9 cellular contexts compared by ENCODE assay signal in genomic region chr14:38254565-38255407, GRCh38. TPM values are rescaled to one million over a fixed set of nuclear protein-coding genes. Genes with fewer than 3 reads are reported as not detected.
DNase-seq lines count a peak whose midpoint lies in the region; ATAC-seq and TF ChIP-seq lines count a peak whose summit lies in the region.
"Had no signal": no experiment of that assay in that cellular context is flagged by ENCODE, and none has a peak within 500 bp of the region (broad histone marks: within the 10 kb centered on the region; RNA-seq: fewer than 3 reads in every experiment).

No MANE protein-coding gene starts in this region.

- H3K9me3 ChIP-seq in transverse colon = no peaks in the 10 kb centered on the region

- WGBS in mesendoderm (ENCODE audit: extremely low coverage, insufficient coverage, low lambda C conversion rate) = no CpG with 5 or more reads among the region's 44 CpGs
- WGBS in transverse colon (ENCODE audit: low coverage in 1 of 2), 2 donors = 46% methylated on average over 35 of the region's 44 CpGs; no CpG with 5 or more reads in 1 of the 2 donors

- no peak overlapping the region for H2BK5ac ChIP-seq in mesendoderm (ENCODE audit: low read length)

- no peak for TF ChIP-seq EP300 in transverse colon (IDR thresholded peaks at IDR 0.05; ENCODE audit: low read depth)

- H3K27ac Mint-ChIP-seq in endothelial cell (ENCODE audit: unreplicated experiment) = no peak overlapping the region

- H2BK15ac ChIP-seq in mesendoderm (replicated peaks; ENCODE audit: low read depth) = no peak overlapping the region

- peak overlapping the region; percentile 40 for H3K4me3 Mint-ChIP-seq in endothelial cell (ENCODE audit: unreplicated experiment)

- peaks cover 13% of the 10 kb centered on the region for H3K4me1 Mint-ChIP-seq in endothelial cell (ENCODE audit: unreplicated experiment)

- H2AK5ac ChIP-seq in mesendoderm (ENCODE audit: low read length) = no peak overlapping the region

- H3K56ac ChIP-seq in mesendoderm (ENCODE audit: low read length) = peak overlapping the region; percentile 83

- TF ChIP-seq POLR2A in transverse colon (IDR thresholded peaks at IDR 0.05) = no peak

- H3K4me3 ChIP-seq in mesendoderm (ENCODE audit: low read length) = peak overlapping the region; percentile 19
- H3K4me3 ChIP-seq in transverse colon = peak overlapping the region in 3 of 4 donors; percentile 13 to 37 (median 17)

- no peak overlapping the region for H3K27ac ChIP-seq in mesendoderm (ENCODE audit: low read depth, low read length)
- H3K27ac ChIP-seq in transverse colon = peak overlapping the region in 3 of 4 donors; percentile 6 to 60 (median 58)

- intact Hi-C loops in transverse colon (cut with DNase I; ENCODE audit: low total_unique reads) = no loop called here

- no peak overlapping the region for H3K18ac ChIP-seq in mesendoderm (ENCODE audit: low read length)

- no peak for TF ChIP-seq CTCF in endothelial cell (IDR thresholded peaks at IDR 0.05; ENCODE audit: unreplicated experiment)
- no peak for TF ChIP-seq CTCF in transverse colon (IDR thresholded peaks at IDR 0.05)

- H3K4ac ChIP-seq in mesendoderm (ENCODE audit: low read depth, low read length) = no peak overlapping the region

- peaks cover 5% of the 10 kb centered on the region for H3K27me3 Mint-ChIP-seq in endothelial cell (ENCODE audit: unreplicated experiment)

- no peaks in the 10 kb centered on the region for H3K79me1 ChIP-seq in mesendoderm (ENCODE audit: low read length)

- H3K9ac ChIP-seq in mesendoderm (ENCODE audit: low read length) = peak overlapping the region; percentile 41

- H3K9me3 Mint-ChIP-seq in endothelial cell (ENCODE audit: unreplicated experiment) = no peaks in the 10 kb centered on the region

- H3K79me2 ChIP-seq in mesendoderm (ENCODE audit: control insufficient read depth, insufficient read depth, low read length) = no peaks in the 10 kb centered on the region

- H3K36me3 ChIP-seq in mesendoderm (ENCODE audit: control insufficient read depth, insufficient read depth, low read length) (no peaks in the 10 kb centered on the region), transverse colon (no peaks in the 10 kb centered on the region)

- peak overlapping the region; percentile 38 for H3K4me2 ChIP-seq in mesendoderm (ENCODE audit: low read length)

- H3K4me1 ChIP-seq in mesendoderm (ENCODE audit: control insufficient read depth, low read depth, low read length) = peaks cover 4% of the 10 kb centered on the region
- peaks cover 0 to 7% (median 0%) of the 10 kb centered on the region in 4 donors for H3K4me1 ChIP-seq in transverse colon

- no peak overlapping the region for H4K8ac ChIP-seq in mesendoderm (ENCODE audit: low read depth, low read length)

- H2BK120ac ChIP-seq in mesendoderm (ENCODE audit: low read depth, low read length) = no peak overlapping the region

- H4K5ac ChIP-seq in mesendoderm (ENCODE audit: low read length) = no peak overlapping the region

- peak; percentile 9 for DNase-seq in activated CD4-positive, alpha-beta T cell treated with anti-CD3 and anti-CD28 coated beads for 48 hours
- no peak for DNase-seq in activated CD4-positive, alpha-beta T cell treated with anti-CD3 and anti-CD28 coated beads, Interleukin-2, amount 50 U/mL, for 48 hours
- peak; percentile 24 for DNase-seq in endothelial cell (ENCODE audit: low spot score)
- DNase-seq in mesendoderm = peak; percentile 67
- no peak for DNase-seq in transverse colon
- DNase-seq in activated effector memory CD4-positive, alpha-beta T cell treated with anti-CD3 and anti-CD28 coated beads, Interleukin-2, amount 50 U/mL, for 16 hours = no peak
- DNase-seq: NCI-H2081 had no signal

- peak overlapping the region; percentile 92 for H3K23ac ChIP-seq in mesendoderm (ENCODE audit: low read length)

- ATAC-seq in HG03571 (IDR thresholded peaks at IDR 0.05; ENCODE audit: unreplicated experiment) (no peak), HG02970 (IDR thresholded peaks at IDR 0.05; ENCODE audit: low FRiP score, unreplicated experiment) (no peak)

- H3K27me3 ChIP-seq in mesendoderm (ENCODE audit: insufficient read depth, low read length, poor library complexity) (peaks cover 15% of the 10 kb centered on the region), transverse colon (peaks cover 46% of the 10 kb centered on the region)

- H3K36me3 Mint-ChIP-seq in endothelial cell (ENCODE audit: low read depth, unreplicated experiment) = no peaks in the 10 kb centered on the region

- in situ Hi-C loops in transverse colon (cut with MboI; ENCODE audit: low pct_ligation_motif_present in 1 of 4, low pct_unique_long_range_greater_than_20kb in 1 of 4, low sequenced_read_pairs in 3 of 4) = no loop called here

RNA-seq across cellular contexts. Expression of gene CLEC14A, which starts 1.1 kb away (rescaled TPM):
- total RNA-seq in endothelial cell (ENCODE audit: unreplicated experiment) (5.1 TPM), transverse colon (1 to 10 TPM in 3 of 4 donors, not detected in 1; 2.4 to 5.7 (median 5.3) TPM)
- polyA plus RNA-seq in mesendoderm (2013, experiment 1 of 2) = 0.24 TPM
- 0.24 TPM for polyA plus RNA-seq in mesendoderm (2013, experiment 2 of 2)

RNA-seq across cellular contexts. Expression of gene SSTR1, which starts 47.1 kb away (rescaled TPM):
- total RNA-seq in endothelial cell (ENCODE audit: unreplicated experiment) = 0.21 TPM
- 0.74 TPM for polyA plus RNA-seq in mesendoderm (2013, experiment 1 of 2)
- 0.78 TPM for polyA plus RNA-seq in mesendoderm (2013, experiment 2 of 2)
- total RNA-seq in transverse colon = 10 to 100 TPM in 1 of 4 donors, 1 to 10 TPM in 3; 1.6 to 10.1 (median 6.9) TPM

Comparison
In these comparisons a context has a peak if more than half of its experiments do, and no peak if none do; other contexts are left out.
1. DNase-seq: peak in activated CD4-positive, alpha-beta T cell treated with anti-CD3 and anti-CD28 coated beads for 48 hours (single experiment), endothelial cell (single experiment) and mesendoderm (single experiment); none in activated CD4-positive, alpha-beta T cell treated with anti-CD3 and anti-CD28 coated beads, Interleukin-2, amount 50 U/mL, for 48 hours (0 of 2), transverse colon (single experiment) and activated effector memory CD4-positive, alpha-beta T cell treated with anti-CD3 and anti-CD28 coated beads, Interleukin-2, amount 50 U/mL, for 16 hours (single experiment).